Comparison of ENCODE assay signal across 8 cellular contexts in genomic region chr19:39671739-39672363, GRCh38. TPM values are rescaled to one million over a fixed set of nuclear protein-coding genes. Genes with fewer than 3 reads are reported as not detected.
DNase-seq lines count a peak whose midpoint lies in the region; ATAC-seq, FAIRE-seq and TF ChIP-seq lines count a peak whose summit lies in the region.

No MANE protein-coding gene starts in this region.

- no peak overlapping the region for H3K27ac Mint-ChIP-seq in chondrocyte (ENCODE audit: unreplicated experiment)

- peak; percentile 81 for TF ChIP-seq CTCF in chondrocyte (IDR thresholded peaks at IDR 0.05)
- TF ChIP-seq CTCF in lung (IDR thresholded peaks at IDR 0.05; ENCODE audit: control extremely low read depth, extremely low read depth) = peak; percentile 55

- H3K9me3 ChIP-seq in lung (ENCODE audit: control insufficient read depth in 2 of 2, insufficient read depth in 1 of 2, low read length in 1 of 2) = peaks cover 0 to 3% of the 10 kb centered on the region in 2 donors

- H3K27me3 Mint-ChIP-seq in chondrocyte (ENCODE audit: low read depth) = peaks cover 31% of the 10 kb centered on the region

- H3K9me3 Mint-ChIP-seq in chondrocyte (ENCODE audit: low read depth) = peaks cover 2% of the 10 kb centered on the region

- no peaks in the 10 kb centered on the region for H3K36me3 ChIP-seq in lung (ENCODE audit: control insufficient read depth in 2 of 2, insufficient read depth in 2 of 2, low read length in 2 of 2)

- DNase-seq in stimulated activated naive CD4-positive, alpha-beta T cell (lab: John Stamatoyannopoulos, UW) = peak in 5 of 6 experiments; percentile 23 to 73 (median 39)
- no peak for DNase-seq in stimulated activated naive CD4-positive, alpha-beta T cell treated with Interleukin-2 at 50 U/mL for 16 hours (lab: John Stamatoyannopoulos, UW)
- DNase-seq in NCI-H1694 (lab: John Stamatoyannopoulos, UW) (peak; percentile 61), T-helper 1 cell (peak in 4 of 5 donors; percentile 13 to 65 (median 37)), chondrocyte (ENCODE audit: low spot score) (no peak), lung (ENCODE audit: low spot score) (peak; percentile 36), urothelium cell line (ENCODE audit: low spot score) (peak; percentile 60)

- no peaks in the 10 kb centered on the region for H3K4me1 Mint-ChIP-seq in chondrocyte (ENCODE audit: low read depth)

- no peak for FAIRE-seq in urothelium cell line (lab: Jason Lieb, UNC)

- no peak overlapping the region for H3K27ac ChIP-seq in lung (ENCODE audit: low read depth in 1 of 2, low read length in 1 of 2)

- no peak overlapping the region for H3K4me3 ChIP-seq in lung

- H3K27me3 ChIP-seq in lung (ENCODE audit: control insufficient read depth, insufficient read depth) = no peaks in the 10 kb centered on the region

- H3K4me1 ChIP-seq in lung (ENCODE audit: control insufficient read depth in 2 of 2, insufficient read depth in 2 of 2, low read length in 2 of 2) = no peaks in the 10 kb centered on the region

- no peaks in the 10 kb centered on the region for H3K36me3 Mint-ChIP-seq in chondrocyte (ENCODE audit: low read depth)

- 13 to 16% methylated on average over 9 of the region's 9 CpGs for WGBS in lung, 2 donors

- ATAC-seq in lung (ENCODE audit: insufficient read depth, low FRiP score) (no peak), GM21576 (IDR thresholded peaks at IDR 0.05; ENCODE audit: unreplicated experiment) (no peak)

- no peak overlapping the region for H3K4me3 Mint-ChIP-seq in chondrocyte (ENCODE audit: unreplicated experiment)

RNA-seq across cellular contexts. Expression of gene LGALS16, which starts 16.1 kb away (rescaled TPM):
- total RNA-seq in chondrocyte (not detected in 3 replicates), lung (not detected)
- not detected for polyA plus RNA-seq in lung

RNA-seq across cellular contexts. Expression of gene LGALS14, which starts 32.4 kb away (rescaled TPM):
- total RNA-seq in chondrocyte (not detected in 3 replicates), lung (not detected)
- polyA plus RNA-seq in lung = not detected

Comparison
In these comparisons a context has a peak if more than half of its experiments do, and no peak if none do; other contexts are left out.
1. DNase-seq: peak in stimulated activated naive CD4-positive, alpha-beta T cell (5 of 6), NCI-H1694 (single experiment), T-helper 1 cell (4 of 5), lung (single experiment) and urothelium cell line (single experiment); none in stimulated activated naive CD4-positive, alpha-beta T cell treated with Interleukin-2 at 50 U/mL for 16 hours (single experiment) and chondrocyte (single experiment).